Comparison of ENCODE assay signal across 8 cellular contexts in the genomic region with DNA sequence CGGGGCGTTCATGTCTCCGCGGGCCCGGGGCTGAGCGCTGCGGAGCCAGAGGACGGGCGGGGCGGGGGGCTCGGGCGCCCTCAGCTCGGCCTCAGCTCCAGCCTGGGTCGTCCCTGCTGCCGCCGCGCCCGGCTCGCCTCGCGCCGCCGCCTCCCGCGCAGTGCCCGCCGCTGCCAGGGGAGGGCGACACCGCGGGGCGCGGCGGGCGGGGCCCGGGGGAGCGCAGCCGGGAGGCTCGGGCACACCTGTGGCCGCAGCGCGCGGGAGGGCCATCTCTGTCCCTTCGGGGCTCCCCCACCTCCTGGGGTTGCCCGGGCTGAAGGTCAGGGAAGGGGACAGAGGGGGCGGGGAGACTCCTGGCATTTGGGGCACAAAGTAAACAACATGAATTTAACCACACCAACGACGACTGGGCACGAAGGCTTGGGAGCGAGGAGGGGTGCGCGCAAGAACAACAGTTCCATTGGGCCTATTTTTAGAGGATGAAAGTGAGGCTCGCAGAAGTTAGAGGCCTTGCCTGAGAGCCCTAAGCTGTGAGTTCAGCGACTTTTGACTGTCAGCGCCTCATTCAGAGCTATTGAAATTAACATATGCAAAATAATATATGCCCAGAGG. TPM values are rescaled to one million over a fixed set of nuclear protein-coding genes. Genes with fewer than 3 reads are reported as not detected.
A peak's percentile ranks its signal among the peaks of the same experiment; 100 is the strongest.
DNase-seq lines count a peak whose midpoint lies in the region; ATAC-seq, FAIRE-seq and TF ChIP-seq lines count a peak whose summit lies in the region.

A gene with protein sequence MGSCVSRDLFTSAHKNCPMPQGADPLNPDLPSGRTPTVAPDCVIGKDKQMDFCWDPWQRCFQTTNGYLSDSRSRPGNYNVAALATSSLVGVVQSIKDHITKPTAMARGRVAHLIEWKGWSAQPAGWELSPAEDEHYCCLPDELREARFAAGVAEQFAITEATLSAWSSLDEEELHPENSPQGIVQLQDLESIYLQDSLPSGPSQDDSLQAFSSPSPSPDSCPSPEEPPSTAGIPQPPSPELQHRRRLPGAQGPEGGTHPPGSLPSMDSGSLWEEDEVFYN (minus strand): TSS at position 162 of the 615 bp plus-strand sequence. CDS start 209 bp downstream, outside the sequence.

- peak within 1 kb of the TSS; percentile 95 for H2AFZ ChIP-seq in GM23338
- peak within 1 kb of the TSS; percentile 17 for H2AFZ ChIP-seq in GM12878 (ENCODE audit: control insufficient read depth, low read depth, low read length)

- no TSS peak for BruUV-seq in GM12878 (replicated peaks; lab: Mats Ljungman, UMichigan)

- DNase-seq in AG04449 (ENCODE audit: low read depth, low spot score) (no peak), GM23338 (ENCODE audit: low spot score) (peak; percentile 65), SW480 (ENCODE audit: low spot score) (peak; percentile 60), GM12878 (ENCODE audit: low read depth, low spot score) (no peak), islet precursor cell (peak; percentile 57), aorta (no peak)
- peak; percentile 19 to 33 for DNase-seq in stimulated activated CD4-positive, alpha-beta T cell treated with anti-CD3 and anti-CD28 coated beads, Interleukin-4, amount 100 ng/mL, for 48 hours (ENCODE audit: low read depth in 2 of 2)

- peak; percentile 54 for FAIRE-seq in GM12878 (lab: Jason Lieb, UNC)

- POLR2A ChIA-PET in AG04449 (lab: Yijun Ruan, JAX) (no interaction called here), GM12878 (lab: Charles Lee) (interaction anchor here (1.1 kb wide), 1 partner anchor 294 kb away, joined by 3 read pairs; the partner anchor contains the start of gene SZRD1)

- no peaks in the 10 kb centered on the region; the same call in 2 of the 3 replicates for H3K9me3 Mint-ChIP-seq in GM23338

- H3K9ac ChIP-seq in GM12878 (ENCODE audit: control insufficient read depth, insufficient read depth, low read length): no peak within 1 kb of the TSS

- TF ChIP-seq POLR2A in GM12878 (IDR thresholded peaks at IDR 0.05; ENCODE audit: low read depth, low read length): no peak

- SMC1A ChIA-PET in GM12878 (lab: Charles Lee; ENCODE audit: uncharacterized antibody, unreplicated experiment): interaction anchor here (0.5 kb wide), 1 partner anchor 825 kb away, joined by 3 read pairs; no protein-coding TSS in a partner anchor

- 0 out of 2 replicates have a peak, but pooled peaks have one; percentile 22 for TF ChIP-seq RAD21 in GM12878 (IDR thresholded peaks at IDR 0.05; ENCODE audit: insufficient read depth, low read depth, low read length)

- H3K27me3 ChIP-seq in GM23338 (ENCODE audit: insufficient read depth): peaks cover 45% of the 10 kb centered on the region
- peaks cover 1 to 3% of the 10 kb centered on the region in 2 experiments; a peak in 2 of 4 replicates for H3K27me3 ChIP-seq in GM12878 (replicated peaks in 1 of 2; ENCODE audit: control insufficient read depth in 2 of 2, insufficient read depth in 2 of 2, low read length in 1 of 2)
- no peaks in the 10 kb centered on the region for H3K27me3 ChIP-seq in aorta (ENCODE audit: control insufficient read depth in 1 of 2, insufficient read depth in 2 of 2, low read length in 1 of 2)

- 0% methylated on average over 11 of the region's 54 CpGs for WGBS in GM12878 (ENCODE audit: insufficient coverage, insufficient replicate concordance, low lambda C conversion rate, missing lambda C conversion rate)
- WGBS in aorta, 2 donors: 2% methylated on average over 27 to 54 of the region's 54 CpGs

- H3K4me3 Mint-ChIP-seq in GM23338: peak within 1 kb of the TSS; percentile 78

- no peaks in the 10 kb centered on the region for H3K36me3 Mint-ChIP-seq in GM23338 (ENCODE audit: low read depth)

- H3K79me2 ChIP-seq in GM23338 (replicated peaks; ENCODE audit: insufficient read depth) (no peaks in the 10 kb centered on the region), GM12878 (ENCODE audit: control insufficient read depth, insufficient read depth, low read length) (no peaks in the 10 kb centered on the region)

- H3K27ac ChIP-seq in GM23338 (ENCODE audit: low read depth): no peak within 1 kb of the TSS
- H3K27ac ChIP-seq in GM12878 (ENCODE audit: control insufficient read depth, insufficient read depth): no peak within 1 kb of the TSS
- H3K27ac ChIP-seq in aorta (ENCODE audit: low read depth in 1 of 2, low read length in 2 of 2): no peak within 1 kb of the TSS

- H3K4me3 ChIP-seq in AG04449 (ENCODE audit: low read depth, low read length) (peak within 1 kb of the TSS; percentile 52), GM23338 (peak within 1 kb of the TSS; percentile 59), GM12878 (no peak within 1 kb of the TSS), aorta (ENCODE audit: low read length in 2 of 2) (peak within 1 kb of the TSS in 1 of 2 donors; percentile 31)

- TF ChIP-seq CTCF in AG04449 (IDR thresholded peaks at IDR 0.05; ENCODE audit: insufficient read depth, low read length, missing control alignments) (peak; percentile 27), GM23338 (conservative IDR thresholded peaks at IDR 0.05; ENCODE audit: low read depth in 2 of 2) (peak; percentile 30 to 55), GM12878 (IDR thresholded peaks at IDR 0.05 in 2 of 3, conservative IDR thresholded peaks at IDR 0.05 in 1 of 3; ENCODE audit: control insufficient read depth in 2 of 3, extremely low read depth in 1 of 3, insufficient read depth in 1 of 3, low read depth in 3 of 3, low read length in 3 of 3) (peak; percentile 11 to 33 (median 15); a peak in 4 of 6 replicates)

- intact Hi-C loops in GM12878 (cut with micrococcal nuclease; ENCODE audit: unreplicated experiment): no loop called here
- intact Hi-C loops in aorta (cut with DNase I): no loop called here

- H3K9me2 ChIP-seq in GM23338 (ENCODE audit: insufficient read depth): no peaks in the 10 kb centered on the region

- H3K9me3 ChIP-seq in GM12878 (replicated peaks; ENCODE audit: control insufficient read depth, insufficient read depth, low read length) (no peaks in the 10 kb centered on the region), aorta (ENCODE audit: control insufficient read depth, low read length) (no peaks in the 10 kb centered on the region)

- RAD21 ChIA-PET in GM12878 (lab: Charles Lee; ENCODE audit: unreplicated experiment): interaction anchor here (0.5 kb wide), 1 partner anchor 288 kb away, joined by 4 read pairs; no protein-coding TSS in a partner anchor

- H4K20me1 ChIP-seq in GM23338 (replicated peaks; ENCODE audit: insufficient read depth): 0 out of 2 replicates have a peak, but pooled peaks cover 3% of the 10 kb centered on the region
- no peaks in the 10 kb centered on the region for H4K20me1 ChIP-seq in GM12878 (ENCODE audit: control insufficient read depth, insufficient read depth)

- H3K36me3 ChIP-seq in GM23338 (ENCODE audit: insufficient read depth) (no peaks in the 10 kb centered on the region), GM12878 (ENCODE audit: control insufficient read depth in 2 of 2, insufficient read depth in 2 of 2, low read length in 1 of 2) (no peaks in the 10 kb centered on the region), aorta (ENCODE audit: control insufficient read depth in 1 of 2, insufficient read depth in 2 of 2, low read length in 1 of 2) (no peaks in the 10 kb centered on the region)

- in situ Hi-C loops in GM12878 (cut with MboI): no loop called here

- peaks cover 9% of the 10 kb centered on the region for H3K4me1 Mint-ChIP-seq in GM23338

- CTCF ChIA-PET in AG04449 (lab: Yijun Ruan, JAX): interaction anchor here (0.6 to 22.9 kb wide), 33 partner anchors 5 to 367 kb away, joined by 3 to 1006 read pairs (median 4); partner anchors contain the start of genes CPLANE2, HSPB7 and NECAP2 and of another gene
- CTCF ChIA-PET in GM12878 (lab: Yijun Ruan, JAX): interaction anchor here (0.8 to 1.4 kb wide), 7 partner anchors 9 to 289 kb away, joined by 3 to 7 read pairs (median 4); no protein-coding TSS in a partner anchor

- no peak for TF ChIP-seq EP300 in GM12878 (IDR thresholded peaks at IDR 0.05; ENCODE audit: borderline replicate concordance in 1 of 2, control insufficient read depth in 1 of 2, low read depth in 2 of 2, low read length in 2 of 2)

- H3K27me3 Mint-ChIP-seq in GM23338 (ENCODE audit: insufficient read depth, low read depth, poor library complexity): peaks cover 36% of the 10 kb centered on the region

- H3F3A ChIP-seq in GM23338 (replicated peaks; ENCODE audit: low read depth): no peaks in the 10 kb centered on the region

- H3K27ac Mint-ChIP-seq in GM23338: no peak within 1 kb of the TSS

- ATAC-seq in GM23338: peak; percentile 71
- peak; percentile 84 for ATAC-seq in GM12878
- no peak for ATAC-seq in HG03097 (IDR thresholded peaks at IDR 0.05; ENCODE audit: low FRiP score, unreplicated experiment)
- no peak for ATAC-seq in aorta (ENCODE audit: low FRiP score)

- peaks cover 6% of the 10 kb centered on the region; the same call in 1 of the 2 replicates for H3K4me1 ChIP-seq in GM23338 (ENCODE audit: insufficient read depth)
- H3K4me1 ChIP-seq in GM12878 (ENCODE audit: control insufficient read depth, insufficient read depth, low read length): no peaks in the 10 kb centered on the region
- H3K4me1 ChIP-seq in aorta (ENCODE audit: control insufficient read depth in 1 of 2, insufficient read depth in 2 of 2, low read length in 2 of 2): no peaks in the 10 kb centered on the region

- H3K4me2 ChIP-seq in GM23338: peak within 1 kb of the TSS; percentile 88
- peak within 1 kb of the TSS; percentile 60; the same call in 1 of the 2 replicates for H3K4me2 ChIP-seq in GM12878 (ENCODE audit: control insufficient read depth, insufficient read depth)

TF ChIP-seq in GM12878, 131 proteins besides CTCF, POLR2A, EP300 and RAD21 (continues in another document):
- TF ChIP-seq POLR2AphosphoS5 (IDR thresholded peaks at IDR 0.05; ENCODE audit: low read length): no peak

RNA-seq across cellular contexts. Expression of the gene that starts here (rescaled TPM):
- 0.74 and 1.3 TPM in 2 replicates for total RNA-seq in GM23338 (2014; rRNA removed; shearing (Covaris generic))
- polyA plus RNA-seq in GM23338 (2016; fragmentation: Nextera tagmentation; extraction: Ambion mirVana) (0.71 and 0.87 TPM in 2 replicates), GM12878 (2011; rRNA removed) (not detected in 2 replicates), GM12878 (2014; fragmentation: Illumina TruSeq; extraction: Trizol) (0.03 TPM in 1 of 2 replicates, not detected in the other), GM12878 (2014; fragmentation: Nextera tagmentation; extraction: Ambion mirVana) (not detected), GM12878 (2014; rRNA removed) (not detected in 2 replicates), GM12878 (2016; fragmentation: Nextera tagmentation; extraction: Ambion mirVana) (not detected), aorta (under 1 TPM in 1 of 2 donors, not detected in 1; 0.67 TPM)
- total RNA-seq in GM12878 (2013; cell fraction: nucleolus; rRNA removed): not detected in 2 replicates
- total RNA-seq in GM12878 (2014; rRNA removed) (not detected in 2 replicates), GM12878 (2014; rRNA removed; fragmentation: Illumina TruSeq; extraction: Trizol) (not detected in 2 replicates), GM12878 (2021) (not detected in 2 replicates), aorta (under 1 TPM in 1 of 2 donors, not detected in 1; 0.26 TPM)
- not detected for polyA plus RNA-seq in GM12878 (2011; ENCODE audit: low read depth)
- polyA plus RNA-seq in GM12878 (2011; cell fraction: cytosol; rRNA removed): not detected in 2 replicates
- not detected in 2 replicates for polyA plus RNA-seq in GM12878 (2011; cell fraction: nucleus; rRNA removed)
- 0.08 TPM in 1 of 2 replicates, not detected in the other for polyA plus RNA-seq in GM12878 (2012)
- not detected in 2 replicates for polyA minus RNA-seq in GM12878 (2011; rRNA and poly(A)+ RNA removed)
- polyA minus RNA-seq in GM12878 (2011; cell fraction: cytosol; rRNA and poly(A)+ RNA removed): not detected in 2 replicates
- polyA minus RNA-seq in GM12878 (2011; cell fraction: nucleus; rRNA and poly(A)+ RNA removed): not detected in 2 replicates

Comparison
In these comparisons a context has a peak if more than half of its experiments do, and no peak if none do; other contexts are left out.
1. Peak in ATAC-seq and H3K4me2 ChIP-seq in GM12878; RNA of the gene not detected or under 1 TPM.
2. DNase-seq: peak in GM23338 (single experiment), SW480 (single experiment), islet precursor cell (single experiment) and stimulated activated CD4-positive, alpha-beta T cell treated with anti-CD3 and anti-CD28 coated beads, Interleukin-4, amount 100 ng/mL, for 48 hours (2 of 2); none in AG04449 (single experiment), GM12878 (single experiment) and aorta (0 of 2).
3. Peak in every context shown above with its lines, with median percentiles within 50 percentile points of each other: CTCF ChIP-seq.